Comparison of ENCODE assay signal across 8 cellular contexts in genomic region chr1:23791434-23792047, GRCh38. TPM values are rescaled to one million over a fixed set of nuclear protein-coding genes. Genes with fewer than 3 reads are reported as not detected.
DNase-seq lines count a peak whose midpoint lies in the region; ATAC-seq and TF ChIP-seq lines count a peak whose summit lies in the region.

No MANE protein-coding gene starts in this region.

- peak; percentile 25; the same call in 2 of the 3 replicates for ATAC-seq in DND-41 (ENCODE audit: insufficient read depth, low read depth)

- H3K4me1 ChIP-seq in DND-41 (ENCODE audit: insufficient read depth, low read length): peaks cover 30% of the 10 kb centered on the region
- H3K4me1 ChIP-seq in HUES48 (ENCODE audit: control insufficient read depth, insufficient read depth, low read length): peaks cover 10% of the 10 kb centered on the region
- peaks cover 21% of the 10 kb centered on the region for H3K4me1 ChIP-seq in osteoblast (ENCODE audit: insufficient read depth, low read length)

- H4K20me1 ChIP-seq in DND-41 (ENCODE audit: insufficient read depth, low read length) (peaks cover 15% of the 10 kb centered on the region; the same call in 1 of the 2 replicates), osteoblast (ENCODE audit: insufficient read depth, low read length) (peaks cover 8% of the 10 kb centered on the region)

- peak overlapping the region; percentile 84 to 97 for H3K4me3 ChIP-seq in DND-41 (ENCODE audit: low read depth in 1 of 2, low read length in 2 of 2)
- peak overlapping the region; percentile 85 for H3K4me3 ChIP-seq in HUES48 (ENCODE audit: low read depth, low read length)
- H3K4me3 ChIP-seq in fibroblast of villous mesenchyme (ENCODE audit: low read depth, low read length): peak overlapping the region; percentile 93
- H3K4me3 ChIP-seq in osteoblast (ENCODE audit: insufficient read depth, low read length): peak overlapping the region; percentile 96

- H3K36me3 ChIP-seq in DND-41 (ENCODE audit: insufficient read depth, low read length): peaks cover 49% of the 10 kb centered on the region
- peaks cover 45% of the 10 kb centered on the region for H3K36me3 ChIP-seq in HUES48 (ENCODE audit: control insufficient read depth, insufficient read depth, low read length)
- H3K36me3 ChIP-seq in osteoblast (ENCODE audit: insufficient read depth, low read length): peaks cover 31% of the 10 kb centered on the region

- TF ChIP-seq CTCF in DND-41 (IDR thresholded peaks at IDR 0.05; ENCODE audit: borderline replicate concordance, extremely low read depth, low read length, poor library complexity, severe bottlenecking) (peak; percentile 2), fibroblast of villous mesenchyme (IDR thresholded peaks at IDR 0.05; ENCODE audit: insufficient read depth, low read depth, low read length) (no peak), osteoblast (IDR thresholded peaks at IDR 0.05; ENCODE audit: extremely low read depth, low read depth, low read length) (no peak)

- H3K79me2 ChIP-seq in DND-41 (ENCODE audit: insufficient read depth, low read length) (peaks cover 34% of the 10 kb centered on the region), osteoblast (ENCODE audit: insufficient read depth, low read length) (peaks cover 35% of the 10 kb centered on the region)

- H2AFZ ChIP-seq in DND-41 (ENCODE audit: low read depth, low read length): peak overlapping the region; percentile 98
- H2AFZ ChIP-seq in osteoblast (ENCODE audit: low read length): peak overlapping the region; percentile 47

- DNase-seq in DND-41 (no peak), fibroblast of villous mesenchyme (ENCODE audit: low read depth) (no peak), osteoblast (ENCODE audit: insufficient read length, low spot score, missing footprints) (peak; percentile 94), cerebellar nuclear complex (lab: John Stamatoyannopoulos, UW) (no peak), HCEC 1CT (no peak)
- DNase-seq in activated CD8-positive, alpha-beta memory T cell treated with anti-CD3 and anti-CD28 coated beads, Interleukin-2, amount 50 U/mL, for 48 hours: peak; percentile 70
- DNase-seq in effector CD4-positive, alpha-beta T cell: no peak

- H3K27me3 ChIP-seq in DND-41 (ENCODE audit: insufficient read depth, low read length, poor library complexity): no peaks in the 10 kb centered on the region
- H3K27me3 ChIP-seq in HUES48 (ENCODE audit: control insufficient read depth, insufficient read depth, low read length): no peaks in the 10 kb centered on the region
- H3K27me3 ChIP-seq in osteoblast (ENCODE audit: insufficient read depth, low read length): no peaks in the 10 kb centered on the region

- H3K9me3 ChIP-seq in DND-41 (ENCODE audit: insufficient read depth, low read length, severe bottlenecking): no peaks in the 10 kb centered on the region
- H3K9me3 ChIP-seq in HUES48 (ENCODE audit: control insufficient read depth, insufficient read depth, low read length): no peaks in the 10 kb centered on the region
- H3K9me3 ChIP-seq in osteoblast (ENCODE audit: low read depth, low read length): no peaks in the 10 kb centered on the region

- peak overlapping the region; percentile 85 for H3K27ac ChIP-seq in DND-41 (ENCODE audit: low read length)
- H3K27ac ChIP-seq in HUES48 (ENCODE audit: low read depth, low read length): peak overlapping the region; percentile 79
- H3K27ac ChIP-seq in osteoblast (ENCODE audit: low read depth, low read length): peak overlapping the region; percentile 58

- H3K4me2 ChIP-seq in DND-41 (ENCODE audit: insufficient read depth, low read length) (peak overlapping the region; percentile 91), osteoblast (ENCODE audit: insufficient read depth, low read length) (peak overlapping the region; percentile 90)

- H3K9ac ChIP-seq in DND-41 (ENCODE audit: low read depth, low read length): peak overlapping the region; percentile 84
- no peak overlapping the region for H3K9ac ChIP-seq in HUES48 (ENCODE audit: low read depth, low read length)

RNA-seq across cellular contexts. Expression of gene LYPLA2, which starts 0.6 kb away (rescaled TPM):
- total RNA-seq in fibroblast of villous mesenchyme (46.7 and 48.8 TPM in 2 replicates), osteoblast (28.3 and 36.9 TPM in 2 replicates)

RNA-seq across cellular contexts. Expression of gene GALE, which starts 9.0 kb away (rescaled TPM):
- total RNA-seq in fibroblast of villous mesenchyme (31.5 and 33.5 TPM in 2 replicates), osteoblast (11.8 and 13.4 TPM in 2 replicates)

RNA-seq across cellular contexts. Expression of gene PITHD1, which starts 13.3 kb away (rescaled TPM):
- 25.4 and 28.9 TPM in 2 replicates for total RNA-seq in fibroblast of villous mesenchyme
- total RNA-seq in osteoblast: 29.8 and 31.1 TPM in 2 replicates

RNA-seq across cellular contexts. Expression of gene HMGCL, which starts 33.7 kb away (rescaled TPM):
- 30.3 and 37.1 TPM in 2 replicates for total RNA-seq in fibroblast of villous mesenchyme
- 36.5 and 39.8 TPM in 2 replicates for total RNA-seq in osteoblast

RNA-seq across cellular contexts. Expression of gene ELOA, which starts 48.3 kb away (rescaled TPM):
- 30.9 and 46.2 TPM in 2 replicates for total RNA-seq in fibroblast of villous mesenchyme
- 41.5 and 42.0 TPM in 2 replicates for total RNA-seq in osteoblast

Comparison
In these comparisons a context has a peak if more than half of its experiments do, and no peak if none do; other contexts are left out.
1. DNase-seq: peak in activated CD8-positive, alpha-beta memory T cell treated with anti-CD3 and anti-CD28 coated beads, Interleukin-2, amount 50 U/mL, for 48 hours (single experiment) and osteoblast (single experiment); none in DND-41 (single experiment), fibroblast of villous mesenchyme (single experiment), effector CD4-positive, alpha-beta T cell (single experiment), cerebellar nuclear complex (0 of 2) and HCEC 1CT (single experiment).
2. Peak in every context shown above with its lines, with median percentiles within 50 percentile points of each other: H3K27ac ChIP-seq and H3K4me3 ChIP-seq.